Comparison of ENCODE assay signal across 8 cellular contexts in the genomic region with DNA sequence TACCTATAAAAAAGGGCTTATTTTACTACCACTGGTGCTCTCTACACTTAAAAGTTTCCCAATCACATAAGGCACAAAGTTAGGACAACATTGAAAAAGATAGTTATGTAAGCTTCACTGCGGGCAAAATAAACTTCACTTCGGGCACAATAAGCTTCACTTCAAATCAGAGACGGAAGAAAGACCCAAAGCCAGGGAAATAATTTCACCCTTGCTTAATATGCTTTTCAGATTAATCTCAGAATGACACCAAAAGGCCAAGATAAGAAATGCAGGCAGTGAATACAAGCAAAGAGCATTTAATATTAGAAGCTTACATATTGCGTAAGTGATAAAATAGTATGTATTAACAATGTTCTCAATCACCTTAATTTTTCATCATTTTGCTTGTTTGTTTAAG.
A peak's percentile ranks its signal among the peaks of the same experiment; 100 is the strongest.
DNase-seq lines count a peak whose midpoint lies in the region; ATAC-seq and TF ChIP-seq lines count a peak whose summit lies in the region.

No MANE protein-coding gene starts in this region.

- DNase-seq in AG10803 (ENCODE audit: low read depth) (peak; percentile 75), HT-29 (ENCODE audit: low spot score) (peak; percentile 1), ascending aorta (ENCODE audit: low spot score in 2 of 2) (no peak), HUDEP-2 (lab: John Stamatoyannopoulos, UW; ENCODE audit: unreplicated experiment in 76 of 76) (no peak)

- H3K36me3 ChIP-seq in ascending aorta = no peaks in the 10 kb centered on the region
- H3K36me3 ChIP-seq in liver (ENCODE audit: control insufficient read depth in 4 of 4, insufficient read depth in 3 of 4, low read depth in 1 of 4, low read length in 3 of 4) = no peaks in the 10 kb centered on the region

- WGBS in liver = 25% methylated on average over 4 of the region's 4 CpGs

- H3K4me3 ChIP-seq in AG10803 (ENCODE audit: low read length) (no peak overlapping the region), ascending aorta (no peak overlapping the region), liver (ENCODE audit: low read depth in 1 of 3, low read length in 3 of 3) (no peak overlapping the region)

- H3K27me3 ChIP-seq in ascending aorta (no peaks in the 10 kb centered on the region), liver (ENCODE audit: control insufficient read depth in 4 of 4, insufficient read depth in 4 of 4, low read length in 3 of 4) (peaks cover 0 to 7% (median 0%) of the 10 kb centered on the region in 4 donors)

- TF ChIP-seq CTCF in AG10803 (conservative IDR thresholded peaks at IDR 0.05; ENCODE audit: low read length) (peak; percentile 71), ascending aorta (IDR thresholded peaks at IDR 0.05) (peak; percentile 30 to 53 (median 42)), liver (IDR thresholded peaks at IDR 0.05; ENCODE audit: low read depth, low read length, missing input control) (peak; percentile 46)

- H3K9me3 ChIP-seq in ascending aorta (no peaks in the 10 kb centered on the region), liver (ENCODE audit: control insufficient read depth in 4 of 4, low read length in 3 of 4) (no peaks in the 10 kb centered on the region)

- H3K27ac ChIP-seq in ascending aorta = no peak overlapping the region
- no peak overlapping the region for H3K27ac ChIP-seq in liver (ENCODE audit: low read depth in 1 of 2, low read length in 2 of 2)

- H3K4me1 ChIP-seq in ascending aorta (no peaks in the 10 kb centered on the region), liver (ENCODE audit: control insufficient read depth in 4 of 4, insufficient read depth in 4 of 4, low read length in 3 of 4) (peaks cover 0 to 7% (median 0%) of the 10 kb centered on the region in 4 donors)

- ATAC-seq in HG03045 (IDR thresholded peaks at IDR 0.05; ENCODE audit: unreplicated experiment) = no peak
- ATAC-seq in GM21723 (IDR thresholded peaks at IDR 0.05; ENCODE audit: unreplicated experiment) = no peak
- ATAC-seq in GM19023 (IDR thresholded peaks at IDR 0.05; ENCODE audit: unreplicated experiment) = no peak

- TF ChIP-seq RAD21 in liver (IDR thresholded peaks at IDR 0.05) = peak; percentile 76 to 83

- intact Hi-C loops in ascending aorta (cut with DNase I) = loop anchor here (2.0 to 10.0 kb wide), 2 partner anchors 725 to 871 kb away; no protein-coding TSS in a partner anchor

- no peak overlapping the region for H3K9ac ChIP-seq in liver (ENCODE audit: low read depth in 1 of 2, low read length in 2 of 2)

TF ChIP-seq in liver, 16 proteins besides CTCF, POLR2A, EP300 and RAD21:
- TF ChIP-seq, protein P1, sequence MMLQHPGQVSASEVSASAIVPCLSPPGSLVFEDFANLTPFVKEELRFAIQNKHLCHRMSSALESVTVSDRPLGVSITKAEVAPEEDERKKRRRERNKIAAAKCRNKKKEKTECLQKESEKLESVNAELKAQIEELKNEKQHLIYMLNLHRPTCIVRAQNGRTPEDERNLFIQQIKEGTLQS (IDR thresholded peaks at IDR 0.05) = no peak
- peak in 1 of 2 donors; percentile 19 for TF ChIP-seq HNF4A (conservative IDR thresholded peaks at IDR 0.05)

Comparison
In these comparisons a context has a peak if more than half of its experiments do, and no peak if none do; other contexts are left out.
1. DNase-seq: peak in AG10803 (single experiment) and HT-29 (single experiment); none in ascending aorta (0 of 2) and HUDEP-2 (0 of 76).
2. Peak in every context shown above with its lines, with median percentiles within 50 percentile points of each other: CTCF ChIP-seq.